1 cellular context compared by ENCODE assay signal in genomic region chr1:205692406-205692805, GRCh38.
TF ChIP-seq lines count a peak whose summit lies in the region.

No MANE protein-coding gene starts in this region.

TF ChIP-seq in H1, 55 proteins besides CTCF, POLR2A, EP300 and RAD21 (continued from another document):
- TF ChIP-seq SIN3A (conservative IDR thresholded peaks at IDR 0.05 in 1 of 2, IDR thresholded peaks at IDR 0.05 in 1 of 2; ENCODE audit: low read depth in 1 of 2, low read length in 2 of 2) = no peak
- no peak for TF ChIP-seq KDM4A (IDR thresholded peaks at IDR 0.05; ENCODE audit: low read depth, low read length, severe bottlenecking)
- no peak for TF ChIP-seq RBBP5 (IDR thresholded peaks at IDR 0.05; ENCODE audit: borderline replicate concordance, low read depth, low read length)
- TF ChIP-seq CREB1 (IDR thresholded peaks at IDR 0.05) = no peak
- TF ChIP-seq SP2 (IDR thresholded peaks at IDR 0.05; ENCODE audit: low read length) = no peak
- TF ChIP-seq KDM5A (IDR thresholded peaks at IDR 0.05; ENCODE audit: low read length) = no peak
- no peak for TF ChIP-seq BRCA1 (IDR thresholded peaks at IDR 0.05; ENCODE audit: low read depth, low read length)
- TF ChIP-seq EGR1 (IDR thresholded peaks at IDR 0.05; ENCODE audit: borderline replicate concordance, low read depth, low read length) = no peak
- no peak for TF ChIP-seq ZNF274 (IDR thresholded peaks at IDR 0.05; ENCODE audit: borderline replicate concordance, extremely low read depth, low read length)
- TF ChIP-seq JUND (IDR thresholded peaks at IDR 0.05; ENCODE audit: low read length) = no peak
- no peak for TF ChIP-seq POU5F1 (IDR thresholded peaks at IDR 0.05; ENCODE audit: low read depth, low read length)
- no peak for TF ChIP-seq CTBP2 (IDR thresholded peaks at IDR 0.05; ENCODE audit: borderline replicate concordance, insufficient read depth, insufficient read length, low read length)
TF ChIP-seq in H1: peak in this region for 0.
